Comparison of ENCODE assay signal across 1 cellular context in genomic region chr7:26376208-26376917, GRCh38.
TF ChIP-seq lines count a peak whose summit lies in the region.

No MANE protein-coding gene starts in this region.

TF ChIP-seq in HepG2, 621 proteins besides CTCF, POLR2A, EP300 and RAD21 (continued from another document and continues in another):
- no peak for TF ChIP-seq NFKBIZ (CRISPR knock-in tag; IDR thresholded peaks at IDR 0.05)
- TF ChIP-seq, protein P1, sequence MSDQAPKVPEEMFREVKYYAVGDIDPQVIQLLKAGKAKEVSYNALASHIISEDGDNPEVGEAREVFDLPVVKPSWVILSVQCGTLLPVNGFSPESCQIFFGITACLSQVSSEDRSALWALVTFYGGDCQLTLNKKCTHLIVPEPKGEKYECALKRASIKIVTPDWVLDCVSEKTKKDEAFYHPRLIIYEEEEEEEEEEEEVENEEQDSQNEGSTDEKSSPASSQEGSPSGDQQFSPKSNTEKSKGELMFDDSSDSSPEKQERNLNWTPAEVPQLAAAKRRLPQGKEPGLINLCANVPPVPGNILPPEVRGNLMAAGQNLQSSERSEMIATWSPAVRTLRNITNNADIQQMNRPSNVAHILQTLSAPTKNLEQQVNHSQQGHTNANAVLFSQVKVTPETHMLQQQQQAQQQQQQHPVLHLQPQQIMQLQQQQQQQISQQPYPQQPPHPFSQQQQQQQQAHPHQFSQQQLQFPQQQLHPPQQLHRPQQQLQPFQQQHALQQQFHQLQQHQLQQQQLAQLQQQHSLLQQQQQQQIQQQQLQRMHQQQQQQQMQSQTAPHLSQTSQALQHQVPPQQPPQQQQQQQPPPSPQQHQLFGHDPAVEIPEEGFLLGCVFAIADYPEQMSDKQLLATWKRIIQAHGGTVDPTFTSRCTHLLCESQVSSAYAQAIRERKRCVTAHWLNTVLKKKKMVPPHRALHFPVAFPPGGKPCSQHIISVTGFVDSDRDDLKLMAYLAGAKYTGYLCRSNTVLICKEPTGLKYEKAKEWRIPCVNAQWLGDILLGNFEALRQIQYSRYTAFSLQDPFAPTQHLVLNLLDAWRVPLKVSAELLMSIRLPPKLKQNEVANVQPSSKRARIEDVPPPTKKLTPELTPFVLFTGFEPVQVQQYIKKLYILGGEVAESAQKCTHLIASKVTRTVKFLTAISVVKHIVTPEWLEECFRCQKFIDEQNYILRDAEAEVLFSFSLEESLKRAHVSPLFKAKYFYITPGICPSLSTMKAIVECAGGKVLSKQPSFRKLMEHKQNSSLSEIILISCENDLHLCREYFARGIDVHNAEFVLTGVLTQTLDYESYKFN (CRISPR knock-in tag; conservative IDR thresholded peaks at IDR 0.05): 0 out of 2 replicates have a peak, but pooled peaks have one; percentile 37
- no peak for TF ChIP-seq ZNF589 (CRISPR knock-in tag; conservative IDR thresholded peaks at IDR 0.05)
- TF ChIP-seq MYNN (CRISPR knock-in tag; IDR thresholded peaks at IDR 0.05; ENCODE audit: low read depth): peak; percentile 97
- TF ChIP-seq ZNF143 (CRISPR knock-in tag; IDR thresholded peaks at IDR 0.05): no peak
- TF ChIP-seq ATF7-NPFF (CRISPR knock-in tag; IDR thresholded peaks at IDR 0.05; ENCODE audit: low read depth): 0 out of 2 replicates have a peak, but pooled peaks have one; percentile 20
- TF ChIP-seq ZNF709 (CRISPR knock-in tag; IDR thresholded peaks at IDR 0.05): peak; percentile 69; the same call in 1 of the 2 replicates
- TF ChIP-seq, protein P2, sequence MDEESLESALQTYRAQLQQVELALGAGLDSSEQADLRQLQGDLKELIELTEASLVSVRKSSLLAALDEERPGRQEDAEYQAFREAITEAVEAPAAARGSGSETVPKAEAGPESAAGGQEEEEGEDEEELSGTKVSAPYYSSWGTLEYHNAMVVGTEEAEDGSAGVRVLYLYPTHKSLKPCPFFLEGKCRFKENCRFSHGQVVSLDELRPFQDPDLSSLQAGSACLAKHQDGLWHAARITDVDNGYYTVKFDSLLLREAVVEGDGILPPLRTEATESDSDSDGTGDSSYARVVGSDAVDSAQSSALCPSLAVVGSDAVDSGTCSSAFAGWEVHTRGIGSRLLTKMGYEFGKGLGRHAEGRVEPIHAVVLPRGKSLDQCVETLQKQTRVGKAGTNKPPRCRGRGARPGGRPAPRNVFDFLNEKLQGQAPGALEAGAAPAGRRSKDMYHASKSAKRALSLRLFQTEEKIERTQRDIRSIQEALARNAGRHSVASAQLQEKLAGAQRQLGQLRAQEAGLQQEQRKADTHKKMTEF (CRISPR knock-in tag; IDR thresholded peaks at IDR 0.05): peak; percentile 19; the same call in 1 of the 2 replicates
- TF ChIP-seq ZMYM3 (CRISPR knock-in tag; IDR thresholded peaks at IDR 0.05): no peak
- TF ChIP-seq KDM5B (CRISPR knock-in tag; IDR thresholded peaks at IDR 0.05; ENCODE audit: borderline replicate concordance): peak; percentile 37; the same call in 1 of the 2 replicates
- no peak for TF ChIP-seq PLRG1 (conservative IDR thresholded peaks at IDR 0.05)
- TF ChIP-seq, protein P3, sequence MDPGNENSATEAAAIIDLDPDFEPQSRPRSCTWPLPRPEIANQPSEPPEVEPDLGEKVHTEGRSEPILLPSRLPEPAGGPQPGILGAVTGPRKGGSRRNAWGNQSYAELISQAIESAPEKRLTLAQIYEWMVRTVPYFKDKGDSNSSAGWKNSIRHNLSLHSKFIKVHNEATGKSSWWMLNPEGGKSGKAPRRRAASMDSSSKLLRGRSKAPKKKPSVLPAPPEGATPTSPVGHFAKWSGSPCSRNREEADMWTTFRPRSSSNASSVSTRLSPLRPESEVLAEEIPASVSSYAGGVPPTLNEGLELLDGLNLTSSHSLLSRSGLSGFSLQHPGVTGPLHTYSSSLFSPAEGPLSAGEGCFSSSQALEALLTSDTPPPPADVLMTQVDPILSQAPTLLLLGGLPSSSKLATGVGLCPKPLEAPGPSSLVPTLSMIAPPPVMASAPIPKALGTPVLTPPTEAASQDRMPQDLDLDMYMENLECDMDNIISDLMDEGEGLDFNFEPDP (CRISPR knock-in tag; conservative IDR thresholded peaks at IDR 0.05): 0 out of 2 replicates have a peak, but pooled peaks have one; percentile 78
- TF ChIP-seq ZFP91 (CRISPR knock-in tag; IDR thresholded peaks at IDR 0.05; ENCODE audit: borderline replicate concordance): peak; percentile 40; the same call in 1 of the 2 replicates
- TF ChIP-seq IKZF4 (CRISPR knock-in tag; IDR thresholded peaks at IDR 0.05; ENCODE audit: borderline replicate concordance, low read depth, not compliant biosample characterization): no peak
- TF ChIP-seq ZNF547 (CRISPR knock-in tag; IDR thresholded peaks at IDR 0.05): peak; percentile 44; the same call in 1 of the 2 replicates
- peak; percentile 19 for TF ChIP-seq ASH2L (IDR thresholded peaks at IDR 0.05; ENCODE audit: insufficient read length, low read depth, low read length)
- TF ChIP-seq, protein P4, sequence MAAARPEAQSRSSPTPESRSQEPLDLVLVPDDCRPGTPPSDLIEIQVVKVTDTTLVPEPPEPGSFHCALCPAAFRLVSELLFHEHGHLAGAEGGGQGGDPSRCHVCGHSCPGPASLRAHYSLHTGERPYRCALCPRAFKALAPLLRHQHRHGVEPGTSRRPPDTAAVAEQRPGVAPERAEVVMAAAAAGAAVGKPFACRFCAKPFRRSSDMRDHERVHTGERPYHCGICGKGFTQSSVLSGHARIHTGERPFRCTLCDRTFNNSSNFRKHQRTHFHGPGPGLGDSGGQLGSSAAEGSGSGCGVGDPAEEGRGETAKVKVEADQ (CRISPR knock-in tag; IDR thresholded peaks at IDR 0.05; ENCODE audit: borderline replicate concordance): peak; percentile 54
- TF ChIP-seq SAFB2 (CRISPR knock-in tag; IDR thresholded peaks at IDR 0.05; ENCODE audit: borderline replicate concordance, low read depth): peak; percentile 86; the same call in 1 of the 2 replicates
- no peak for TF ChIP-seq CBX2 (IDR thresholded peaks at IDR 0.05; ENCODE audit: low read depth, low read length)
- peak; percentile 11; the same call in 1 of the 2 replicates for TF ChIP-seq CBX2 (CRISPR knock-in tag; IDR thresholded peaks at IDR 0.05; ENCODE audit: low read depth)
- TF ChIP-seq ZNF563 (CRISPR knock-in tag; IDR thresholded peaks at IDR 0.05): 0 out of 2 replicates have a peak, but pooled peaks have one; percentile 51
- TF ChIP-seq ZNF354B (CRISPR knock-in tag; IDR thresholded peaks at IDR 0.05): 0 out of 2 replicates have a peak, but pooled peaks have one; percentile 36
- 0 out of 2 replicates have a peak, but pooled peaks have one; percentile 58 for TF ChIP-seq ZBTB3 (CRISPR knock-in tag; IDR thresholded peaks at IDR 0.05; ENCODE audit: borderline replicate concordance, low read depth)
- no peak for TF ChIP-seq ZC3H4 (CRISPR knock-in tag; IDR thresholded peaks at IDR 0.05; ENCODE audit: borderline replicate concordance)
- TF ChIP-seq HNF4G (IDR thresholded peaks at IDR 0.05; ENCODE audit: borderline replicate concordance, low read depth, low read length): 0 out of 2 replicates have a peak, but pooled peaks have one; percentile 8
- no peak for TF ChIP-seq HNF4G (CRISPR knock-in tag; IDR thresholded peaks at IDR 0.05; ENCODE audit: borderline replicate concordance, low read depth)
- TF ChIP-seq ZNF672 (CRISPR knock-in tag; IDR thresholded peaks at IDR 0.05): no peak
- TF ChIP-seq NCOA1 (CRISPR knock-in tag; IDR thresholded peaks at IDR 0.05): peak; percentile 67; the same call in 1 of the 2 replicates
- TF ChIP-seq, protein P5, sequence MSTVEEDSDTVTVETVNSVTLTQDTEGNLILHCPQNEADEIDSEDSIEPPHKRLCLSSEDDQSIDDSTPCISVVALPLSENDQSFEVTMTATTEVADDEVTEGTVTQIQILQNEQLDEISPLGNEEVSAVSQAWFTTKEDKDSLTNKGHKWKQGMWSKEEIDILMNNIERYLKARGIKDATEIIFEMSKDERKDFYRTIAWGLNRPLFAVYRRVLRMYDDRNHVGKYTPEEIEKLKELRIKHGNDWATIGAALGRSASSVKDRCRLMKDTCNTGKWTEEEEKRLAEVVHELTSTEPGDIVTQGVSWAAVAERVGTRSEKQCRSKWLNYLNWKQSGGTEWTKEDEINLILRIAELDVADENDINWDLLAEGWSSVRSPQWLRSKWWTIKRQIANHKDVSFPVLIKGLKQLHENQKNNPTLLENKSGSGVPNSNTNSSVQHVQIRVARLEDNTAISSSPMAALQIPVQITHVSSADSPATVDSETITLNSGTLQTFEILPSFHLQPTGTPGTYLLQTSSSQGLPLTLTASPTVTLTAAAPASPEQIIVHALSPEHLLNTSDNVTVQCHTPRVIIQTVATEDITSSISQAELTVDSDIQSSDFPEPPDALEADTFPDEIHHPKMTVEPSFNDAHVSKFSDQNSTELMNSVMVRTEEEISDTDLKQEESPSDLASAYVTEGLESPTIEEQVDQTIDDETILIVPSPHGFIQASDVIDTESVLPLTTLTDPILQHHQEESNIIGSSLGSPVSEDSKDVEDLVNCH (CRISPR knock-in tag; IDR thresholded peaks at IDR 0.05): peak; percentile 88; the same call in 1 of the 2 replicates
- TF ChIP-seq FUBP1 (CRISPR knock-in tag; IDR thresholded peaks at IDR 0.05; ENCODE audit: borderline replicate concordance): no peak
- no peak for TF ChIP-seq POLR2AphosphoS2 (IDR thresholded peaks at IDR 0.05; ENCODE audit: low read depth, low read length)
- peak; percentile 89; the same call in 1 of the 2 replicates for TF ChIP-seq NAIF1 (CRISPR knock-in tag; IDR thresholded peaks at IDR 0.05; ENCODE audit: borderline replicate concordance)
- peak; percentile 98 for TF ChIP-seq RBM22 (optimal IDR thresholded peaks at IDR 0.05; ENCODE audit: low read length)
- TF ChIP-seq, protein P6, sequence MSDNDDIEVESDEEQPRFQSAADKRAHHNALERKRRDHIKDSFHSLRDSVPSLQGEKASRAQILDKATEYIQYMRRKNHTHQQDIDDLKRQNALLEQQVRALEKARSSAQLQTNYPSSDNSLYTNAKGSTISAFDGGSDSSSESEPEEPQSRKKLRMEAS (IDR thresholded peaks at IDR 0.05): peak; percentile 70
- peak; percentile 50; the same call in 1 of the 2 replicates for TF ChIP-seq KMT2A (CRISPR knock-in tag; IDR thresholded peaks at IDR 0.05)
- TF ChIP-seq ZSCAN20 (CRISPR knock-in tag; IDR thresholded peaks at IDR 0.05; ENCODE audit: borderline replicate concordance): no peak; the same call in 1 of the 2 replicates
- peak; percentile 76 for TF ChIP-seq KDM2A (CRISPR knock-in tag; IDR thresholded peaks at IDR 0.05; ENCODE audit: borderline replicate concordance, low read depth)
- no peak for TF ChIP-seq MTF2 (CRISPR knock-in tag; IDR thresholded peaks at IDR 0.05; ENCODE audit: borderline replicate concordance)
- TF ChIP-seq ZFY (CRISPR knock-in tag; IDR thresholded peaks at IDR 0.05): peak; percentile 15; the same call in 1 of the 2 replicates
- peak; percentile 90 for TF ChIP-seq RFX3 (CRISPR knock-in tag; IDR thresholded peaks at IDR 0.05)
- TF ChIP-seq ZNF792 (CRISPR knock-in tag; IDR thresholded peaks at IDR 0.05): no peak
- 0 out of 2 replicates have a peak, but pooled peaks have one; percentile 14 for TF ChIP-seq RBFOX2 (IDR thresholded peaks at IDR 0.05; ENCODE audit: low read depth, low read length)
- peak; percentile 86; the same call in 1 of the 2 replicates for TF ChIP-seq ZBTB8A (CRISPR knock-in tag; IDR thresholded peaks at IDR 0.05; ENCODE audit: borderline replicate concordance, low read depth)
- no peak for TF ChIP-seq FOXM1 (CRISPR knock-in tag; IDR thresholded peaks at IDR 0.05)
- TF ChIP-seq ZNF558 (CRISPR knock-in tag; IDR thresholded peaks at IDR 0.05; ENCODE audit: borderline replicate concordance): peak; percentile 40; the same call in 1 of the 2 replicates
- TF ChIP-seq, protein P7, sequence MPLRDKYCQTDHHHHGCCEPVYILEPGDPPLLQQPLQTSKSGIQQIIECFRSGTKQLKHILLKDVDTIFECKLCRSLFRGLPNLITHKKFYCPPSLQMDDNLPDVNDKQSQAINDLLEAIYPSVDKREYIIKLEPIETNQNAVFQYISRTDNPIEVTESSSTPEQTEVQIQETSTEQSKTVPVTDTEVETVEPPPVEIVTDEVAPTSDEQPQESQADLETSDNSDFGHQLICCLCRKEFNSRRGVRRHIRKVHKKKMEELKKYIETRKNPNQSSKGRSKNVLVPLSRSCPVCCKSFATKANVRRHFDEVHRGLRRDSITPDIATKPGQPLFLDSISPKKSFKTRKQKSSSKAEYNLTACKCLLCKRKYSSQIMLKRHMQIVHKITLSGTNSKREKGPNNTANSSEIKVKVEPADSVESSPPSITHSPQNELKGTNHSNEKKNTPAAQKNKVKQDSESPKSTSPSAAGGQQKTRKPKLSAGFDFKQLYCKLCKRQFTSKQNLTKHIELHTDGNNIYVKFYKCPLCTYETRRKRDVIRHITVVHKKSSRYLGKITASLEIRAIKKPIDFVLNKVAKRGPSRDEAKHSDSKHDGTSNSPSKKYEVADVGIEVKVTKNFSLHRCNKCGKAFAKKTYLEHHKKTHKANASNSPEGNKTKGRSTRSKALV (CRISPR knock-in tag; IDR thresholded peaks at IDR 0.05): peak; percentile 59; the same call in 1 of the 2 replicates
- 0 out of 2 replicates have a peak, but pooled peaks have one; percentile 31 for TF ChIP-seq ZSCAN22 (CRISPR knock-in tag; IDR thresholded peaks at IDR 0.05)
- peak; percentile 61; the same call in 1 of the 2 replicates for TF ChIP-seq ZNF777 (CRISPR knock-in tag; IDR thresholded peaks at IDR 0.05)
- no peak for TF ChIP-seq NFYB (CRISPR knock-in tag; IDR thresholded peaks at IDR 0.05)
